ENCODE assay signal across 27 cellular contexts in genomic region chr20:23190557-23190956, GRCh38.
"Had no signal": no experiment of that assay in that cellular context is flagged by ENCODE, and none has a peak within 500 bp of the region (broad histone marks: within the 10 kb centered on the region; RNA-seq: fewer than 3 reads in every experiment).

No MANE protein-coding gene starts in this region.

- H3K4me3 ChIP-seq: gastrocnemius medialis, lower lobe of right lung, neural progenitor cell, prostate gland, right atrium auricular region, testis, tibial artery, upper lobe of left lung had no signal

- H3K36me3 ChIP-seq: gastrocnemius medialis, lower lobe of right lung, neural progenitor cell, prostate gland, right atrium auricular region, tibial artery, upper lobe of left lung had no signal

- FAIRE-seq: colon, keratinocyte, urothelium cell line had no signal

- H3K27me3 ChIP-seq: gastrocnemius medialis, neural progenitor cell, right atrium auricular region, testis, tibial artery, upper lobe of left lung had no signal

- H3K9me3 ChIP-seq: gastrocnemius medialis, lower lobe of right lung, prostate gland, right atrium auricular region, testis, tibial artery, upper lobe of left lung had no signal

- H3K27me3 Mint-ChIP-seq: dendritic cell treated with granulocyte-macrophage colony-stimulating factor and Interleukin-4, amounts not matched to agents 40 ng/mL and 50 ng/mL, for 4 days had no signal

- ATAC-seq: esophagus mucosa; gastrocnemius medialis; naive thymus-derived CD4-positive, alpha-beta T cell; sciatic nerve; stimulated activated effector memory CD8-positive, alpha-beta T cell treated with anti-CD3 and anti-CD28 coated beads, Interleukin-12 subunit alpha, Interleukin-12 subunit beta, amount 100 ng/mL, for 72 hours; stimulated activated naive CD8-positive, alpha-beta T cell treated with anti-CD3 and anti-CD28 coated beads, Interleukin-15, Interleukin-2, amounts not matched to agents 100 U/mL and 50 U/mL, for 24 hours had no signal

- H3K36me3 Mint-ChIP-seq: naive thymus-derived CD4-positive, alpha-beta T cell; neural progenitor cell; stimulated activated effector memory CD8-positive, alpha-beta T cell treated with anti-CD3 and anti-CD28 coated beads, Interleukin-12 subunit alpha, Interleukin-12 subunit beta, amount 100 ng/mL, for 72 hours had no signal

- H2AFZ ChIP-seq: neural progenitor cell had no signal

- H3K27ac Mint-ChIP-seq: dendritic cell treated with granulocyte-macrophage colony-stimulating factor and Interleukin-4, amounts not matched to agents 40 ng/mL and 50 ng/mL, for 4 days; endodermal cell; naive thymus-derived CD4-positive, alpha-beta T cell; nephron; neural progenitor cell; stimulated activated effector memory CD8-positive, alpha-beta T cell treated with anti-CD3 and anti-CD28 coated beads, Interleukin-12 subunit alpha, Interleukin-12 subunit beta, amount 100 ng/mL, for 72 hours had no signal

- H3K9me3 Mint-ChIP-seq: dendritic cell treated with granulocyte-macrophage colony-stimulating factor and Interleukin-4, amounts not matched to agents 40 ng/mL and 50 ng/mL, for 4 days; nephron; stimulated activated effector memory CD8-positive, alpha-beta T cell treated with anti-CD3 and anti-CD28 coated beads, Interleukin-12 subunit alpha, Interleukin-12 subunit beta, amount 100 ng/mL, for 72 hours had no signal

- H3K27ac ChIP-seq: epithelial cell of prostate, gastrocnemius medialis, lower lobe of right lung, neural progenitor cell, prostate gland, right atrium auricular region, testis, tibial artery, upper lobe of left lung had no signal

- H3K4me2 ChIP-seq: neural progenitor cell had no signal

- H3K4me1 Mint-ChIP-seq: naive thymus-derived CD4-positive, alpha-beta T cell; neural progenitor cell; stimulated activated effector memory CD8-positive, alpha-beta T cell treated with anti-CD3 and anti-CD28 coated beads, Interleukin-12 subunit alpha, Interleukin-12 subunit beta, amount 100 ng/mL, for 72 hours had no signal

- H3K4me1 ChIP-seq: gastrocnemius medialis, lower lobe of right lung, neural progenitor cell, prostate gland, right atrium auricular region, testis had no signal

- DNase-seq: effector CD8-positive, alpha-beta T cell; endodermal cell; foreskin fibroblast; gastrocnemius medialis; head of caudate nucleus; left ventricle myocardium superior; lower lobe of right lung; naive thymus-derived CD4-positive, alpha-beta T cell; stimulated activated CD4-positive, alpha-beta T cell treated with anti-CD3 and anti-CD28 coated beads, Interleukin-2, amount 100 ng/mL, for 24 hours; stimulated activated CD4-positive, alpha-beta T cell treated with anti-CD3 and anti-CD28 coated beads, Interleukin-4, amount 100 ng/mL, for 24 hours; stimulated activated naive CD8-positive, alpha-beta T cell treated with anti-CD3 and anti-CD28 coated beads, Interleukin-15, Interleukin-2, amounts not matched to agents 100 U/mL and 50 U/mL, for 24 hours; substantia nigra; testis; tibial artery; upper lobe of left lung had no signal

- H3K9ac ChIP-seq: neural progenitor cell had no signal

- H3K4me3 Mint-ChIP-seq: dendritic cell treated with granulocyte-macrophage colony-stimulating factor and Interleukin-4, amounts not matched to agents 40 ng/mL and 50 ng/mL, for 4 days; endodermal cell; naive thymus-derived CD4-positive, alpha-beta T cell; nephron; neural progenitor cell; stimulated activated effector memory CD8-positive, alpha-beta T cell treated with anti-CD3 and anti-CD28 coated beads, Interleukin-12 subunit alpha, Interleukin-12 subunit beta, amount 100 ng/mL, for 72 hours had no signal
